8 cellular contexts compared by ENCODE assay signal in genomic region chr9:15873573-15874177, GRCh38.
DNase-seq lines count a peak whose midpoint lies in the region; ATAC-seq lines count a peak whose summit lies in the region.

No MANE protein-coding gene starts in this region.

- H3K23ac ChIP-seq in mesendoderm (ENCODE audit: low read length), result no peak overlapping the region

- no peak overlapping the region for H3K4me2 ChIP-seq in mesendoderm (ENCODE audit: low read length)

- H3K18ac ChIP-seq in mesendoderm (ENCODE audit: low read length), result no peak overlapping the region

- no peak overlapping the region for H2BK15ac ChIP-seq in mesendoderm (replicated peaks; ENCODE audit: low read depth)

- WGBS in mesendoderm (ENCODE audit: extremely low coverage, insufficient coverage, low lambda C conversion rate), result no CpG with 5 or more reads among the region's 2 CpGs
- WGBS in aorta, 2 donors, result 3 to 5% methylated on average over 2 of the region's 2 CpGs

- ATAC-seq in Right ventricle myocardium superior (ENCODE audit: poor library complexity) (peak; percentile 43), Right ventricle myocardium inferior (no peak), HG02763 (IDR thresholded peaks at IDR 0.05; ENCODE audit: unreplicated experiment) (peak; percentile 53), GM18907 (IDR thresholded peaks at IDR 0.05; ENCODE audit: unreplicated experiment) (no peak), aorta (ENCODE audit: low FRiP score) (no peak)

- intact Hi-C loops in Right ventricle myocardium superior (cut with DNase I) (no loop called here), Right ventricle myocardium inferior (cut with DNase I) (loop anchor here (10.0 kb wide), 2 partner anchors 261 to 1591 kb away; no protein-coding TSS in a partner anchor), aorta (cut with DNase I) (no loop called here)

- H3K27ac ChIP-seq in mesendoderm (ENCODE audit: low read depth, low read length), result no peak overlapping the region
- no peak overlapping the region for H3K27ac ChIP-seq in aorta (ENCODE audit: low read depth in 1 of 2, low read length in 2 of 2)

- no peak overlapping the region for H3K4me3 ChIP-seq in mesendoderm (ENCODE audit: low read length)
- no peak overlapping the region for H3K4me3 ChIP-seq in aorta (ENCODE audit: low read length in 2 of 2)

- no peak overlapping the region for H2BK5ac ChIP-seq in mesendoderm (ENCODE audit: low read length)

- no peaks in the 10 kb centered on the region for H3K79me2 ChIP-seq in mesendoderm (ENCODE audit: control insufficient read depth, insufficient read depth, low read length)

- no peak overlapping the region for H2AK5ac ChIP-seq in mesendoderm (ENCODE audit: low read length)

- no peak overlapping the region for H2BK120ac ChIP-seq in mesendoderm (ENCODE audit: low read depth, low read length)

- no peak overlapping the region for H3K9ac ChIP-seq in mesendoderm (ENCODE audit: low read length)

- H3K9me3 ChIP-seq in aorta (ENCODE audit: control insufficient read depth, low read length), result no peaks in the 10 kb centered on the region

- H4K5ac ChIP-seq in mesendoderm (ENCODE audit: low read length), result no peak overlapping the region

- no peak overlapping the region for H4K8ac ChIP-seq in mesendoderm (ENCODE audit: low read depth, low read length)

- H3K36me3 ChIP-seq in mesendoderm (ENCODE audit: control insufficient read depth, insufficient read depth, low read length), result no peaks in the 10 kb centered on the region
- H3K36me3 ChIP-seq in aorta (ENCODE audit: control insufficient read depth in 1 of 2, insufficient read depth in 2 of 2, low read length in 1 of 2), result no peaks in the 10 kb centered on the region

- no peaks in the 10 kb centered on the region for H3K79me1 ChIP-seq in mesendoderm (ENCODE audit: low read length)

- no peak for DNase-seq in Right ventricle myocardium superior
- DNase-seq in Right ventricle myocardium inferior (ENCODE audit: missing footprints), result no peak
- DNase-seq in NCI-H460 (ENCODE audit: extremely low read depth, low read depth), result peak; percentile 45
- peak; percentile 65 for DNase-seq in cerebellar cortex (ENCODE audit: low spot score)
- peak; percentile 40 for DNase-seq in mesendoderm
- DNase-seq in aorta, result no peak

- H3K4me1 ChIP-seq in mesendoderm (ENCODE audit: control insufficient read depth, low read depth, low read length), result no peaks in the 10 kb centered on the region
- no peaks in the 10 kb centered on the region for H3K4me1 ChIP-seq in aorta (ENCODE audit: control insufficient read depth in 1 of 2, insufficient read depth in 2 of 2, low read length in 2 of 2)

- H3K56ac ChIP-seq in mesendoderm (ENCODE audit: low read length), result no peak overlapping the region

- H3K4ac ChIP-seq in mesendoderm (ENCODE audit: low read depth, low read length), result no peak overlapping the region

- no peaks in the 10 kb centered on the region for H3K27me3 ChIP-seq in mesendoderm (ENCODE audit: insufficient read depth, low read length, poor library complexity)
- no peaks in the 10 kb centered on the region for H3K27me3 ChIP-seq in aorta (ENCODE audit: control insufficient read depth in 1 of 2, insufficient read depth in 2 of 2, low read length in 1 of 2)

Comparison
In these comparisons a context has a peak if more than half of its experiments do, and no peak if none do; other contexts are left out.
1. ATAC-seq: peak in Right ventricle myocardium superior (single experiment) and HG02763 (single experiment); none in Right ventricle myocardium inferior (single experiment), GM18907 (single experiment) and aorta (single experiment).
2. DNase-seq: peak in NCI-H460 (single experiment), cerebellar cortex (single experiment) and mesendoderm (single experiment); none in Right ventricle myocardium superior (single experiment), Right ventricle myocardium inferior (single experiment) and aorta (0 of 2).